ENCODE assay signal across 27 cellular contexts in genomic region chr7:126988022-126988421, GRCh38.
DNase-seq lines count a peak whose midpoint lies in the region; TF ChIP-seq lines count a peak whose summit lies in the region.
"Had no signal": no experiment of that assay in that cellular context is flagged by ENCODE, and none has a peak within 500 bp of the region (broad histone marks: within the 10 kb centered on the region; RNA-seq: fewer than 3 reads in every experiment).

No MANE protein-coding gene starts in this region.

- H3K79me2 ChIP-seq in neural cell (replicated peaks; ENCODE audit: insufficient read depth, low read length): no peaks in the 10 kb centered on the region

- H3K9me3 ChIP-seq in neural cell (ENCODE audit: low read length): no peaks in the 10 kb centered on the region
- H3K9me3 ChIP-seq in A673 (ENCODE audit: low read depth, low read length, poor library complexity, severe bottlenecking): no peaks in the 10 kb centered on the region
- H3K9me3 ChIP-seq: A549, BE2C, Caco-2 had no signal

- H3K27me3 ChIP-seq in neural cell (ENCODE audit: insufficient read depth, low read depth, low read length): no peaks in the 10 kb centered on the region
- H3K27me3 ChIP-seq in A673 (replicated peaks; ENCODE audit: insufficient read depth, low read depth, low read length, poor library complexity): no peaks in the 10 kb centered on the region
- H3K27me3 ChIP-seq: BE2C; BLaER1; BLaER1 treated with 17β-estradiol and CSF1 and Interleukin-3, amounts not matched to agents 10 nM and 100 nM had no signal

- no peaks in the 10 kb centered on the region for H3K9me2 ChIP-seq in neural cell (ENCODE audit: insufficient read depth, low read length)

- no TSS peak for BruUV-seq in A673 (replicated peaks; lab: Mats Ljungman, UMichigan)

- no peak overlapping the region for H3K4me3 ChIP-seq in neural cell (ENCODE audit: low read length)
- no peak overlapping the region for H3K4me3 ChIP-seq in A673 (ENCODE audit: low read depth, low read length, poor library complexity, severe bottlenecking)
- H3K4me3 ChIP-seq: A549; BLaER1; BLaER1 treated with 17β-estradiol and CSF1 and Interleukin-3, amounts not matched to agents 10 nM and 100 nM had no signal

- no peaks in the 10 kb centered on the region for H4K20me1 ChIP-seq in neural cell (ENCODE audit: insufficient read depth)
- H4K20me1 ChIP-seq: BLaER1; BLaER1 treated with 17β-estradiol and CSF1 and Interleukin-3, amounts not matched to agents 10 nM and 100 nM had no signal

- CTCF ChIA-PET in A673 (lab: Charles Lee): no interaction called here

- no peaks in the 10 kb centered on the region for H3K4me1 ChIP-seq in A673 (ENCODE audit: insufficient read depth, low read length, poor library complexity, severe bottlenecking)
- H3K4me1 ChIP-seq: A549; BE2C; BLaER1; BLaER1 treated with 17β-estradiol and CSF1 and Interleukin-3, amounts not matched to agents 10 nM and 100 nM; Caco-2 had no signal

- H3K4me2 ChIP-seq in neural cell (ENCODE audit: low read length): no peak overlapping the region
- H3K4me2 ChIP-seq: A549; BLaER1; BLaER1 treated with 17β-estradiol and CSF1 and Interleukin-3, amounts not matched to agents 10 nM and 100 nM had no signal

- peaks cover 2% of the 10 kb centered on the region for H3F3A ChIP-seq in neural cell (ENCODE audit: insufficient read depth, low read length, poor library complexity, severe bottlenecking)

- no peak overlapping the region for H2AFZ ChIP-seq in neural cell (ENCODE audit: low read depth, low read length)

- TF ChIP-seq CTCF in neural cell (IDR thresholded peaks at IDR 0.05; ENCODE audit: poor library complexity, severe bottlenecking) (no peak), A673 (conservative IDR thresholded peaks at IDR 0.05; ENCODE audit: low read depth, low read length) (no peak)

- no peak overlapping the region for H3K9ac ChIP-seq in neural cell (ENCODE audit: low read length)
- H3K9ac ChIP-seq: BLaER1; BLaER1 treated with 17β-estradiol and CSF1 and Interleukin-3, amounts not matched to agents 10 nM and 100 nM had no signal

- no peak for TF ChIP-seq RAD21 in neural cell (conservative IDR thresholded peaks at IDR 0.05)

- POLR2A ChIA-PET in A673 (lab: Charles Lee; ENCODE audit: low non-redundant PET): no interaction called here

- intact Hi-C loops in A673 (cut with micrococcal nuclease; ENCODE audit: unreplicated experiment): no loop called here

- DNase-seq in A673 (ENCODE audit: low spot score): no peak
- DNase-seq: 8988T; ACHN; AML-193; BE2C; C1 segment of cervical spinal cord; Caco-2; Calu3; CD4-positive, alpha-beta memory T cell; CD4-positive, alpha-beta T cell; CD4-positive, CD25-positive, alpha-beta regulatory T cell; CD8-positive, alpha-beta memory T cell; CD8-positive, alpha-beta T cell; COR-L47; DMS 273 treated with DMSO at 0.1 percent for 48 hours; DMS153; DMS53; DMS79; DMS79 treated with DMSO at 0.1 percent for 48 hours; DND-41; EL had no signal

- H3K36me3 ChIP-seq in neural cell (ENCODE audit: insufficient read depth, low read length) (no peaks in the 10 kb centered on the region), A673 (ENCODE audit: insufficient read depth, low read length, poor library complexity, severe bottlenecking) (no peaks in the 10 kb centered on the region)
- H3K36me3 ChIP-seq: BE2C; BLaER1; BLaER1 treated with 17β-estradiol and CSF1 and Interleukin-3, amounts not matched to agents 10 nM and 100 nM had no signal

- H3K27ac ChIP-seq in neural cell (ENCODE audit: low read length): no peak overlapping the region
- H3K27ac ChIP-seq in A673 (ENCODE audit: low read depth, low read length, poor library complexity, severe bottlenecking): no peak overlapping the region
- H3K27ac ChIP-seq: 22Rv1; A549; BLaER1; BLaER1 treated with 17β-estradiol and CSF1 and Interleukin-3, amounts not matched to agents 10 nM and 100 nM; C4-2B had no signal

- TF ChIP-seq EP300 in neural cell (conservative IDR thresholded peaks at IDR 0.05; ENCODE audit: poor library complexity, severe bottlenecking): peak; percentile 95

TF ChIP-seq in neural cell, 6 proteins besides CTCF, POLR2A, EP300 and RAD21:
- TF ChIP-seq TAF1 (IDR thresholded peaks at IDR 0.05; ENCODE audit: low read depth) (no peak), POLR2AphosphoS5 (IDR thresholded peaks at IDR 0.05) (peak; percentile 74)
- TF ChIP-seq, protein P1, sequence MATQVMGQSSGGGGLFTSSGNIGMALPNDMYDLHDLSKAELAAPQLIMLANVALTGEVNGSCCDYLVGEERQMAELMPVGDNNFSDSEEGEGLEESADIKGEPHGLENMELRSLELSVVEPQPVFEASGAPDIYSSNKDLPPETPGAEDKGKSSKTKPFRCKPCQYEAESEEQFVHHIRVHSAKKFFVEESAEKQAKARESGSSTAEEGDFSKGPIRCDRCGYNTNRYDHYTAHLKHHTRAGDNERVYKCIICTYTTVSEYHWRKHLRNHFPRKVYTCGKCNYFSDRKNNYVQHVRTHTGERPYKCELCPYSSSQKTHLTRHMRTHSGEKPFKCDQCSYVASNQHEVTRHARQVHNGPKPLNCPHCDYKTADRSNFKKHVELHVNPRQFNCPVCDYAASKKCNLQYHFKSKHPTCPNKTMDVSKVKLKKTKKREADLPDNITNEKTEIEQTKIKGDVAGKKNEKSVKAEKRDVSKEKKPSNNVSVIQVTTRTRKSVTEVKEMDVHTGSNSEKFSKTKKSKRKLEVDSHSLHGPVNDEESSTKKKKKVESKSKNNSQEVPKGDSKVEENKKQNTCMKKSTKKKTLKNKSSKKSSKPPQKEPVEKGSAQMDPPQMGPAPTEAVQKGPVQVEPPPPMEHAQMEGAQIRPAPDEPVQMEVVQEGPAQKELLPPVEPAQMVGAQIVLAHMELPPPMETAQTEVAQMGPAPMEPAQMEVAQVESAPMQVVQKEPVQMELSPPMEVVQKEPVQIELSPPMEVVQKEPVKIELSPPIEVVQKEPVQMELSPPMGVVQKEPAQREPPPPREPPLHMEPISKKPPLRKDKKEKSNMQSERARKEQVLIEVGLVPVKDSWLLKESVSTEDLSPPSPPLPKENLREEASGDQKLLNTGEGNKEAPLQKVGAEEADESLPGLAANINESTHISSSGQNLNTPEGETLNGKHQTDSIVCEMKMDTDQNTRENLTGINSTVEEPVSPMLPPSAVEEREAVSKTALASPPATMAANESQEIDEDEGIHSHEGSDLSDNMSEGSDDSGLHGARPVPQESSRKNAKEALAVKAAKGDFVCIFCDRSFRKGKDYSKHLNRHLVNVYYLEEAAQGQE (IDR thresholded peaks at IDR 0.05; ENCODE audit: borderline replicate concordance): no peak
